16 cellular contexts compared by ENCODE assay signal in the genomic region with DNA sequence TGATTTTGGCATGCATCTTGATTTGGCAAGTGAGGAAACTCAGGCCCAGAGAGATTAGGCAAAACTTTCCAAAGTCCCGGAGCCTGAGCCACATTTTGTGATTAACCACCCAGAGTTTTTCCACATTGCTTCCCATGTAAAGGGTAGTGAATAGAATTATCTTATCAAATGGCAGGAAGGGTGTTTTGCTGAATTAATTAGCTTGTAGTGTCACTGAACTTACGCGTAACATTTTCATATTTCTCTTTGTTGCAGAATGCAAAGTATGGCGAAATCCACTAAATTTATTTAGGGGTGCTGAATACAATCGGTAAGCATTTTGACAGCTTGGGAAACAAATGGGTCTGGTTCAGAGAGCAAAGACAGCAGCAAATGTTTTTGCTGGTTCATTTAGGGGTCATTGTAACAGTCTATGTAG.
"Had no signal": no experiment of that assay in that cellular context is flagged by ENCODE, and none has a peak within 500 bp of the region (broad histone marks: within the 10 kb centered on the region; RNA-seq: fewer than 3 reads in every experiment).

No MANE protein-coding gene starts in this region.

- H3K4me3 Mint-ChIP-seq: activated B cell treated with CpG ODN at 0.5 μM for 24 hours; activated CD4-positive, alpha-beta T cell treated with anti-CD3 and anti-CD28 coated beads, Interleukin-2, amount 10 ng/mL, durations not matched to agents 24 days and 14 days; T-helper 1 cell treated with Interleukin-12 subunit alpha and Interleukin-12 subunit beta and Interleukin-4 antibody, amounts not matched to agents 30 μg/mL and 1 μg/mL, for 36 hours had no signal

- H3K9me3 ChIP-seq: tibial artery, uterus had no signal

- H3K9me3 Mint-ChIP-seq: activated B cell treated with CpG ODN at 0.5 μM for 24 hours; activated CD4-positive, alpha-beta T cell treated with anti-CD3 and anti-CD28 coated beads, Interleukin-2, amount 10 ng/mL, durations not matched to agents 24 days and 14 days; activated T-helper 2 cell treated with anti-CD3 and anti-CD28 coated beads, Interferon-gamma antibody, Interleukin-2, Interleukin-4, amounts not matched to agents 10 μg/mL and 5 μg/mL and 100 μg/mL, durations not matched to agents 14 hours and 24 hours and 36 hours; T-helper 1 cell treated with Interleukin-12 subunit alpha and Interleukin-12 subunit beta and Interleukin-4 antibody, amounts not matched to agents 30 μg/mL and 1 μg/mL, for 36 hours had no signal

- H3K27ac Mint-ChIP-seq: activated B cell treated with CpG ODN at 0.5 μM for 24 hours; activated CD4-positive, alpha-beta T cell treated with anti-CD3 and anti-CD28 coated beads, Interleukin-2, amount 10 ng/mL, durations not matched to agents 24 days and 14 days; activated T-helper 2 cell treated with anti-CD3 and anti-CD28 coated beads, Interferon-gamma antibody, Interleukin-2, Interleukin-4, amounts not matched to agents 10 μg/mL and 5 μg/mL and 100 μg/mL, durations not matched to agents 14 hours and 24 hours and 36 hours; T-helper 1 cell treated with Interleukin-12 subunit alpha and Interleukin-12 subunit beta and Interleukin-4 antibody, amounts not matched to agents 30 μg/mL and 1 μg/mL, for 36 hours had no signal

- H3K27me3 ChIP-seq: tibial artery, uterus had no signal

- H3K27ac ChIP-seq: SK-N-MC, uterus had no signal

- H3K4me3 ChIP-seq: SK-N-MC, tibial artery, uterus had no signal

- H3K27me3 Mint-ChIP-seq: activated B cell treated with CpG ODN at 0.5 μM for 24 hours had no signal

- H3K36me3 ChIP-seq: uterus had no signal

- H3K4me1 Mint-ChIP-seq: activated B cell treated with CpG ODN at 0.5 μM for 24 hours had no signal

- DNase-seq: activated B cell treated with CpG ODN at 0.5 μM for 24 hours; activated CD4-positive, alpha-beta T cell treated with anti-CD3 and anti-CD28 coated beads, Interleukin-2, amount 10 ng/mL, durations not matched to agents 24 days and 14 days; activated naive CD4-positive, alpha-beta T cell treated with anti-CD3 and anti-CD28 coated beads, Interleukin-2, amount 50 U/mL, for 16 hours; activated T-cell treated with anti-CD3 and anti-CD28 coated beads for 4 hours; amniotic stem cell; effector CD8-positive, alpha-beta T cell; foreskin fibroblast; head of caudate nucleus; midbrain; retina; small intestine; uterus had no signal

- H3K4me1 ChIP-seq: uterus had no signal
